ENCODE assay signal across 11 cellular contexts in the genomic region with DNA sequence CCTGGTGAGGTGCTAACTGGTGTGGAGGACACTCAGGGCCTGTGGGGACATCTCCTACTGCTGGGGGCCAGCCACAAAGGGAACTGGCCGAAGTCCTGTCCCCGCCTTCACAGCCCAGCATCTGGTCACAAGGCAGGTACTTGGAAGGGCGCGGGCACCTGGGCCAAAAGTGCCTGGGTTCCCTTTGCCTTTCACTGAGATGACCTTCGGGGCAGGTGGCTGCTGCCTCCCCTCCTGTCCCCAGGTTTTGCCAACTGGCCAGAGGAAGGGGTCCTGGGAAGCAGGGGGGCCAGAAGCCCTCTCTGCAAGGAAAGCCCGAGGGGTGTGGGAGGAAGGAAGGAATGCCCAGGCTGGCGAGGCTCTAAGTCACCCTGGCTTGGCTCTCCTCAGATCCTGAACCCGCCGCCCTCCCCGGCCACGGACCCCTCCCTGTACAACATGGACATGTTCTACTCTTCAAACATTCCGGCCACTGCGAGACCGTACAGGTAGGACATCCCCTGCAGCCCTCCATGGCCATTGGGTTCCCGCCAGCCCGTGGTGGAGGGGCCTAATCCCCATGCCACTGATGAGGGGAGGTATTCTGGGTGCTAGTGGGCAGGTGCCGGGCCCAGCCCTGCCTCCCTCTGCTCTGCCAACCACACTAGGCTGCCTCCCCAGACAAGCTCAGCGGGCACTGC.
"Had no signal": no experiment of that assay in that cellular context is flagged by ENCODE, and none has a peak within 500 bp of the region (broad histone marks: within the 10 kb centered on the region; RNA-seq: fewer than 3 reads in every experiment).

No MANE protein-coding gene starts in this region.

- H3K4me2 ChIP-seq: smooth muscle cell had no signal

- H3K4me3 ChIP-seq: cardiac muscle cell, esophagus muscularis mucosa, smooth muscle cell had no signal

- H3K9me3 ChIP-seq: esophagus muscularis mucosa, neutrophil had no signal

- H3K27me3 Mint-ChIP-seq: activated CD4-positive, alpha-beta memory T cell treated with anti-CD3 and anti-CD28 coated beads, Interleukin-2, amount 10 ng/mL, durations not matched to agents 7 days and 5 days; activated naive CD4-positive, alpha-beta T cell treated with anti-CD3 and anti-CD28 coated beads, Interleukin-2, amount 10 ng/mL, durations not matched to agents 7 days and 5 days; activated T-cell treated with anti-CD3 and anti-CD28 coated beads, Interleukin-2, amount 50 U/mL, for 24 hours; naive B cell; T-helper 17 cell had no signal

- H3K27ac ChIP-seq: cardiac muscle cell, neutrophil, WERI-Rb-1 had no signal

- H3K9me3 Mint-ChIP-seq: activated CD4-positive, alpha-beta memory T cell treated with anti-CD3 and anti-CD28 coated beads, Interleukin-2, amount 10 ng/mL, durations not matched to agents 7 days and 5 days; activated naive CD4-positive, alpha-beta T cell treated with anti-CD3 and anti-CD28 coated beads, Interleukin-2, amount 10 ng/mL, durations not matched to agents 7 days and 5 days; activated T-cell treated with anti-CD3 and anti-CD28 coated beads, Interleukin-2, amount 50 U/mL, for 24 hours; naive B cell had no signal

- H3K27me3 ChIP-seq: cardiac muscle cell, esophagus muscularis mucosa, neutrophil had no signal

- H3K36me3 ChIP-seq: neutrophil had no signal

- H3K27ac Mint-ChIP-seq: activated CD4-positive, alpha-beta memory T cell treated with anti-CD3 and anti-CD28 coated beads, Interleukin-2, amount 10 ng/mL, durations not matched to agents 7 days and 5 days; activated naive CD4-positive, alpha-beta T cell treated with anti-CD3 and anti-CD28 coated beads, Interleukin-2, amount 10 ng/mL, durations not matched to agents 7 days and 5 days; activated T-cell treated with anti-CD3 and anti-CD28 coated beads, Interleukin-2, amount 50 U/mL, for 24 hours; naive B cell; T-helper 17 cell had no signal

- H3K4me3 Mint-ChIP-seq: activated CD4-positive, alpha-beta memory T cell treated with anti-CD3 and anti-CD28 coated beads, Interleukin-2, amount 10 ng/mL, durations not matched to agents 7 days and 5 days; activated naive CD4-positive, alpha-beta T cell treated with anti-CD3 and anti-CD28 coated beads, Interleukin-2, amount 10 ng/mL, durations not matched to agents 7 days and 5 days; activated T-cell treated with anti-CD3 and anti-CD28 coated beads, Interleukin-2, amount 50 U/mL, for 24 hours; T-helper 17 cell had no signal

- H3K36me3 Mint-ChIP-seq: naive B cell had no signal

- DNase-seq: activated CD4-positive, alpha-beta memory T cell treated with anti-CD3 and anti-CD28 coated beads, Interleukin-2, amount 10 ng/mL, durations not matched to agents 7 days and 5 days; activated CD4-positive, alpha-beta T cell treated with anti-CD3 and anti-CD28 coated beads for 4 hours; activated naive CD4-positive, alpha-beta T cell treated with anti-CD3 and anti-CD28 coated beads, Interleukin-2, amount 10 ng/mL, durations not matched to agents 7 days and 5 days; activated T-cell treated with anti-CD3 and anti-CD28 coated beads, Interleukin-2, amount 50 U/mL, for 24 hours; naive B cell; T-helper 17 cell; WERI-Rb-1 had no signal
